ENCODE assay signal across 1 cellular context in the genomic region with DNA sequence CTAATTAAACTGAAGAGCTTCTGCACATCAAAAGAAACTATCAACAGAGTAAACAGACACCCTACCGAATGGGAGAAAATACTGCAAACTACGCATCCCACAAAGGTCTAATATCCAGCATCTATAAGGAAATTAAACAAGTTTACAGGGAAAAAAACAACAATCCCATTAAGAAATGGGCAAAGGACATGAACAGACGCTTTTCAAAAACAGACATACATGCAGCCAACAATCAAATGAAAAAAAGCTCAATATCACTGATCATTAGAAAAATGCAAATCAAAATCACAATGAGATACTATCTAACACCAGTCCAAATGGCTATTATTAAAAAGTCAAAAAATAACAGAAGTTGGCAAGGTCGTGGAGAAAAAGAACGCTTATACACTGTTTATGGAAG.
A peak's percentile ranks its signal among the peaks of the same experiment; 100 is the strongest.
TF ChIP-seq lines count a peak whose summit lies in the region.

No MANE protein-coding gene starts in this region.

TF ChIP-seq in GM12878, 131 proteins besides CTCF, POLR2A, EP300 and RAD21 (continued from another document):
- TF ChIP-seq TCF7 (IDR thresholded peaks at IDR 0.05; ENCODE audit: borderline replicate concordance) (no peak), CBX5 (IDR thresholded peaks at IDR 0.05; ENCODE audit: low read depth) (0 out of 2 replicates have a peak, but pooled peaks have one; percentile 48)
- TF ChIP-seq, protein P1, sequence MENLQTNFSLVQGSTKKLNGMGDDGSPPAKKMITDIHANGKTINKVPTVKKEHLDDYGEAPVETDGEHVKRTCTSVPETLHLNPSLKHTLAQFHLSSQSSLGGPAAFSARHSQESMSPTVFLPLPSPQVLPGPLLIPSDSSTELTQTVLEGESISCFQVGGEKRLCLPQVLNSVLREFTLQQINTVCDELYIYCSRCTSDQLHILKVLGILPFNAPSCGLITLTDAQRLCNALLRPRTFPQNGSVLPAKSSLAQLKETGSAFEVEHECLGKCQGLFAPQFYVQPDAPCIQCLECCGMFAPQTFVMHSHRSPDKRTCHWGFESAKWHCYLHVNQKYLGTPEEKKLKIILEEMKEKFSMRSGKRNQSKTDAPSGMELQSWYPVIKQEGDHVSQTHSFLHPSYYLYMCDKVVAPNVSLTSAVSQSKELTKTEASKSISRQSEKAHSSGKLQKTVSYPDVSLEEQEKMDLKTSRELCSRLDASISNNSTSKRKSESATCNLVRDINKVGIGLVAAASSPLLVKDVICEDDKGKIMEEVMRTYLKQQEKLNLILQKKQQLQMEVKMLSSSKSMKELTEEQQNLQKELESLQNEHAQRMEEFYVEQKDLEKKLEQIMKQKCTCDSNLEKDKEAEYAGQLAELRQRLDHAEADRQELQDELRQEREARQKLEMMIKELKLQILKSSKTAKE (IDR thresholded peaks at IDR 0.05; ENCODE audit: low read depth, poor library complexity, severe bottlenecking), result no peak
TF ChIP-seq in GM12878: peak in this region for 1.
